8 cellular contexts compared by ENCODE assay signal in the genomic region with DNA sequence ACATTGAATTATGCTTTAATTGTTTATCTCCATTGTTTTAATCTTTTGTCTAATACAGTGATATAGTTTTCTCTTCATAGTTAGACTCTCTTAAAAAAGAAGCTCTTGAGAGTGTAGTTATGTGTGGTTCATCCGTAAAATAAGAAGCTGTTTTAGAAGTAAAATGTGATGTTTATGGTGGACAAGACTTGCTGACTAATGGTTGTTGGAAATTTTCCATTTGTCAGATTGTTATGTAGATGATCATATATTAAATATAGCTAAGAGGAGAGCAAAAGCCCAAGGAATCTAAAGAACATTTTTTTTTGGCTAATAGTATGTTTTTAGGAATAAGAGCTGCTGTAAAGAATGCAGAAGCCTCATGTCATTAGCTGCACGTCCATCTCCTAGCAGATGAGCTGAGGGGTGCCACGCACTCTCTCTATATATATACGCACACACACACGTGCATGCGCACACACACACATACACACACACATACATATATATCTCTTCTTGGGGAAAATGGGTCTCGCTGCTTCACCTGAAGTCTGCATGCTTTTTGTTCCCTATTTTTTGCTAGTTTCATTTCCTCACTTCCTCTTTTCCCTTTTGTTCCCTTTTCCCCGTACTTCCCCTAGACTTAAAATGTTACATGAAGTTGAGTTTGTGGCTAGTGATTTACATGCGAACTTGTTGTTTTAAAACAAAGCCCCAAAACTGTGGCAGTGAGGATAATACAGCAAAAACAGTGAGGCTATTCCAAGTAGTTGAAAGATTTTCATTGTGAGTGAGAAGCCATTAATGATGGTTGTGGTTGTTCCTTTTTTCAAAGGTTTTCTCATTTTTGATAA.
DNase-seq lines count a peak whose midpoint lies in the region; ATAC-seq, FAIRE-seq and TF ChIP-seq lines count a peak whose summit lies in the region.

No MANE protein-coding gene starts in this region.

- WGBS in IMR-90 (ENCODE audit: extremely low coverage in 2 of 2, insufficient read length in 1 of 2), 2 experiments: 35% methylated on average over 7 of the region's 9 CpGs; no CpG with 5 or more reads in 1 of the 2 experiments
- WGBS in GM12878 (ENCODE audit: insufficient coverage, insufficient replicate concordance, low lambda C conversion rate, missing lambda C conversion rate): under 1% methylated on average over 9 of the region's 9 CpGs

- H2BK120ac ChIP-seq in IMR-90 (ENCODE audit: low read depth, low read length): peak overlapping the region; percentile 94

- intact Hi-C loops in IMR-90 (cut with micrococcal nuclease): no loop called here
- intact Hi-C loops in GM12878 (cut with micrococcal nuclease; ENCODE audit: unreplicated experiment): loop anchor here (2.0 to 10.0 kb wide), 3 partner anchors 74 to 302 kb away; a partner anchor contains a TSS

- peak overlapping the region; percentile 68 for H3K4ac ChIP-seq in IMR-90 (ENCODE audit: low read depth, low read length)

- H3K27me3 Mint-ChIP-seq in nephron progenitor cell (ENCODE audit: low read depth, poor library complexity): no peaks in the 10 kb centered on the region

- H3K27ac Mint-ChIP-seq in nephron progenitor cell: peak overlapping the region; percentile 3

- H2BK5ac ChIP-seq in IMR-90 (ENCODE audit: low read depth, low read length, poor library complexity, severe bottlenecking): peak overlapping the region; percentile 82

- H3K56ac ChIP-seq in IMR-90 (ENCODE audit: extremely low read depth, insufficient read depth, low read length): peak overlapping the region; percentile 32; the same call in 1 of the 2 replicates

- peak overlapping the region; percentile 61 for H3K23ac ChIP-seq in IMR-90 (ENCODE audit: low read depth, low read length)

- TF ChIP-seq EP300 in GM12878 (IDR thresholded peaks at IDR 0.05; ENCODE audit: borderline replicate concordance in 1 of 2, control insufficient read depth in 1 of 2, low read depth in 2 of 2, low read length in 2 of 2): peak; percentile 95 to 99

- peaks cover 40% of the 10 kb centered on the region for H4K20me1 ChIP-seq in IMR-90 (ENCODE audit: insufficient read depth, low read length)
- no peaks in the 10 kb centered on the region for H4K20me1 ChIP-seq in GM12878 (ENCODE audit: control insufficient read depth, insufficient read depth)

- peak; percentile 84 for ATAC-seq in GM21526 (IDR thresholded peaks at IDR 0.05; ENCODE audit: low FRiP score, unreplicated experiment)
- ATAC-seq in IMR-90 (ENCODE audit: low read depth): peak; percentile 33
- ATAC-seq in GM12878: peak; percentile 83

- H2AFZ ChIP-seq in IMR-90 (replicated peaks; ENCODE audit: low read length, poor library complexity): no peak overlapping the region
- no peak overlapping the region for H2AFZ ChIP-seq in GM12878 (ENCODE audit: control insufficient read depth, low read depth, low read length)

- H3K9me3 ChIP-seq in IMR-90 (ENCODE audit: control insufficient read depth, insufficient read depth, low read length) (no peaks in the 10 kb centered on the region), GM12878 (replicated peaks; ENCODE audit: control insufficient read depth, insufficient read depth, low read length) (peaks cover 11% of the 10 kb centered on the region)

- no peaks in the 10 kb centered on the region for H3K4me1 Mint-ChIP-seq in nephron progenitor cell

- peaks cover 10% of the 10 kb centered on the region for H3K36me3 Mint-ChIP-seq in nephron progenitor cell (ENCODE audit: low read depth)

- RAD21 ChIA-PET in GM12878 (lab: Charles Lee; ENCODE audit: unreplicated experiment): interaction anchor here (0.7 to 2.3 kb wide), 20 partner anchors 10 to 200 kb away, joined by 3 to 14 read pairs (median 4); a partner anchor contains a TSS

- H2BK20ac ChIP-seq in IMR-90 (ENCODE audit: low read depth, low read length): peak overlapping the region; percentile 91

- peak overlapping the region; percentile 95 for H3K18ac ChIP-seq in IMR-90 (ENCODE audit: low read depth, low read length)

- peaks cover 11% of the 10 kb centered on the region for H3K9me1 ChIP-seq in IMR-90 (ENCODE audit: insufficient read depth, low read length)

- H2AK5ac ChIP-seq in IMR-90 (ENCODE audit: low read depth, low read length): peak overlapping the region; percentile 54; the same call in 1 of the 2 replicates

- no TSS peak for BruUV-seq in IMR-90 (replicated peaks; lab: Mats Ljungman, UMichigan)
- BruUV-seq in GM12878 (replicated peaks; lab: Mats Ljungman, UMichigan): TSS peak; percentile 99

- peak; percentile 94 for FAIRE-seq in GM12878 (lab: Jason Lieb, UNC)

- H3K4me3 Mint-ChIP-seq in nephron progenitor cell: no peak overlapping the region

- H3K4me2 ChIP-seq in IMR-90 (ENCODE audit: low read depth, low read length): peak overlapping the region; percentile 99
- H3K4me2 ChIP-seq in GM12878 (ENCODE audit: control insufficient read depth, insufficient read depth): peak overlapping the region; percentile 61

- no peak overlapping the region for H2AK9ac ChIP-seq in IMR-90 (replicated peaks; ENCODE audit: low read depth, low read length, poor library complexity)

- dilution Hi-C loops in IMR-90 (cut with HindIII; ENCODE audit: low sequenced_read_pairs, unreplicated experiment): no loop called here

- H3K4me3 ChIP-seq in GM12865 (ENCODE audit: low read depth, low read length) (peak overlapping the region; percentile 39), IMR-90 (ENCODE audit: insufficient read depth, low read depth, low read length) (peak overlapping the region; percentile 11; the same call in 1 of the 2 replicates), GM12878 (no peak overlapping the region; the same call in 1 of the 2 replicates)

- POLR2A ChIA-PET in IMR-90 (lab: Charles Lee; ENCODE audit: unreplicated experiment): interaction anchor here (0.7 kb wide), 1 partner anchor 79 kb away, joined by 3 read pairs; no protein-coding TSS in a partner anchor
- POLR2A ChIA-PET in GM12878 (lab: Charles Lee): interaction anchor here (0.5 to 1.3 kb wide), 6 partner anchors 10 to 66 kb away, joined by 3 to 4 read pairs (median 3); no protein-coding TSS in a partner anchor

- in situ Hi-C loops in IMR-90 (cut with MboI; ENCODE audit: low sequenced_read_pairs): no loop called here
- in situ Hi-C loops in GM12878 (cut with MboI): no loop called here

- CTCF ChIA-PET in IMR-90 (lab: Yijun Ruan, JAX) (no interaction called here), GM12878 (lab: Yijun Ruan, JAX) (interaction anchor here (0.6 to 1.8 kb wide), 7 partner anchors 10 to 300 kb away, joined by 3 to 5 read pairs (median 3); no protein-coding TSS in a partner anchor)

- peaks cover 93% of the 10 kb centered on the region for H3K79me2 ChIP-seq in GM12878 (ENCODE audit: control insufficient read depth, insufficient read depth, low read length)

- peak overlapping the region; percentile 63; the same call in 2 of the 3 replicates for H2BK15ac ChIP-seq in IMR-90 (ENCODE audit: low read depth, low read length)

- peaks cover 2% of the 10 kb centered on the region for H3K36me3 ChIP-seq in IMR-90 (ENCODE audit: control insufficient read depth, insufficient read depth, low read length)
- H3K36me3 ChIP-seq in GM12878 (ENCODE audit: control insufficient read depth in 2 of 2, insufficient read depth in 2 of 2, low read length in 1 of 2): peaks cover 1 to 11% of the 10 kb centered on the region in 2 experiments; a peak in 2 of 4 replicates

- DNase-seq in GM12865 (ENCODE audit: low read depth) (peak; percentile 90), IMR-90 (peak; percentile 84), GM12878 (ENCODE audit: low read depth, low spot score) (peak; percentile 97), nephron progenitor cell (no peak), NCI-H1436 (lab: John Stamatoyannopoulos, UW) (no peak), iPS-NIHi7 (ENCODE audit: extremely low spot score) (no peak)
- no peak for DNase-seq in effector CD4-positive, alpha-beta T cell

- TF ChIP-seq POLR2A in IMR-90 (IDR thresholded peaks at IDR 0.05; ENCODE audit: low read depth, low read length) (no peak), GM12878 (IDR thresholded peaks at IDR 0.05; ENCODE audit: low read depth, low read length) (peak; percentile 53)

- peak overlapping the region; percentile 70 for H3K9ac ChIP-seq in IMR-90 (ENCODE audit: low read depth, low read length)
- peak overlapping the region; percentile 45 for H3K9ac ChIP-seq in GM12878 (ENCODE audit: control insufficient read depth, insufficient read depth, low read length)

- H3K4me1 ChIP-seq in IMR-90 (ENCODE audit: control insufficient read depth, insufficient read depth, low read length): peaks cover 22% of the 10 kb centered on the region
- peaks cover 30% of the 10 kb centered on the region for H3K4me1 ChIP-seq in GM12878 (ENCODE audit: control insufficient read depth, insufficient read depth, low read length)

- peak overlapping the region; percentile 37 to 79; a peak in 2 of 4 replicates for H4K8ac ChIP-seq in IMR-90 (ENCODE audit: low read depth in 2 of 2, low read length in 2 of 2)

- 0 out of 2 replicates have a peak overlapping the region, but pooled peaks have one; percentile 13 for H4K91ac ChIP-seq in IMR-90 (ENCODE audit: insufficient read depth, low read depth, low read length)

- peak overlapping the region; percentile 92 for H3K14ac ChIP-seq in IMR-90 (replicated peaks; ENCODE audit: low read depth, low read length)

- H3K9me3 Mint-ChIP-seq in nephron progenitor cell: peaks cover 14% of the 10 kb centered on the region

- TF ChIP-seq RAD21 in IMR-90 (IDR thresholded peaks at IDR 0.05; ENCODE audit: low read length) (no peak), GM12878 (IDR thresholded peaks at IDR 0.05; ENCODE audit: insufficient read depth, low read depth, low read length) (no peak)

- TF ChIP-seq CTCF in GM12865 (IDR thresholded peaks at IDR 0.05; ENCODE audit: insufficient read depth, low read depth, low read length, missing control alignments) (no peak), IMR-90 (conservative IDR thresholded peaks at IDR 0.05; ENCODE audit: low read depth, low read length) (no peak), GM12878 (IDR thresholded peaks at IDR 0.05 in 2 of 3, conservative IDR thresholded peaks at IDR 0.05 in 1 of 3; ENCODE audit: control insufficient read depth in 2 of 3, extremely low read depth in 1 of 3, insufficient read depth in 1 of 3, low read depth in 3 of 3, low read length in 3 of 3) (no peak), nephron progenitor cell (IDR thresholded peaks at IDR 0.05) (no peak)

- H3K27ac ChIP-seq in IMR-90 (ENCODE audit: insufficient read depth, low read length) (peak overlapping the region; percentile 96; the same call in 1 of the 2 replicates), GM12878 (ENCODE audit: control insufficient read depth, insufficient read depth) (peak overlapping the region; percentile 90)

- SMC1A ChIA-PET in GM12878 (lab: Charles Lee; ENCODE audit: uncharacterized antibody, unreplicated experiment): interaction anchor here (0.6 to 4.6 kb wide), 25 partner anchors 13 to 199 kb away, joined by 3 to 55 read pairs (median 4); no protein-coding TSS in a partner anchor

- H3K27me3 ChIP-seq in IMR-90 (ENCODE audit: control insufficient read depth, insufficient read depth, low read length) (no peaks in the 10 kb centered on the region), GM12878 (replicated peaks in 1 of 2; ENCODE audit: control insufficient read depth in 2 of 2, insufficient read depth in 2 of 2, low read length in 1 of 2) (no peaks in the 10 kb centered on the region)

- H4K5ac ChIP-seq in IMR-90 (ENCODE audit: low read depth, low read length): peak overlapping the region; percentile 91

- peaks cover 10 to 51% of the 10 kb centered on the region in 2 experiments for H3K79me1 ChIP-seq in IMR-90 (ENCODE audit: low read depth in 1 of 2, low read length in 2 of 2)

Comparison
In these comparisons a context has a peak if more than half of its experiments do, and no peak if none do; other contexts are left out.
1. DNase-seq: peak in GM12865 (single experiment), IMR-90 (single experiment) and GM12878 (single experiment); none in nephron progenitor cell (single experiment), NCI-H1436 (single experiment), effector CD4-positive, alpha-beta T cell (single experiment) and iPS-NIHi7 (single experiment).
2. ATAC-seq: peak in every context shown above with its lines; median percentile 84 in GM21526; 83 in GM12878; 33 in IMR-90.